In genomic region chr6:4687656-4687988, GRCh38 we compare ENCODE assay signal across 26 cellular contexts.
DNase-seq lines count a peak whose midpoint lies in the region; ATAC-seq, FAIRE-seq and TF ChIP-seq lines count a peak whose summit lies in the region.
"Had no signal": no experiment of that assay in that cellular context is flagged by ENCODE, and none has a peak within 500 bp of the region (broad histone marks: within the 10 kb centered on the region; RNA-seq: fewer than 3 reads in every experiment).

No MANE protein-coding gene starts in this region.

- no peaks in the 10 kb centered on the region for H3K9me3 Mint-ChIP-seq in dendritic cell treated with granulocyte-macrophage colony-stimulating factor and Interleukin-4, amounts not matched to agents 40 ng/mL and 50 ng/mL, for 4 days

- DNase-seq in NB4 (ENCODE audit: low read depth) (no peak), osteoblast (ENCODE audit: insufficient read length, low spot score, missing footprints) (no peak), kidney (no peak), T1000 (lab: John Stamatoyannopoulos, UW) (no peak), gastrocnemius medialis (no peak)
- no peak for DNase-seq in activated CD4-positive, CD25-positive, alpha-beta regulatory T cell treated with anti-CD3 and anti-CD28 coated beads, Interleukin-2, amount 50 U/mL, for 72 hours
- DNase-seq: activated CD8-positive, alpha-beta memory T cell treated with anti-CD3 and anti-CD28 coated beads for 24 hours; activated T-cell treated with anti-CD3 and anti-CD28 coated beads, Interleukin-2, amount 50 U/mL, for 24 hours; cortex of kidney; heart left ventricle; MM.1S; naive B cell; NCI-H1436; NCI-H2107; NCI-H446 treated with DMSO at 0.1 percent for 48 hours; occipital lobe; SHP77 treated with DMSO at 0.1 percent for 48 hours; substantia nigra; T-helper 1 cell had no signal

- FAIRE-seq in kidney (lab: Jason Lieb, UNC): no peak
- FAIRE-seq: bronchial epithelial cell, endometrium, TTC549 had no signal

- no peaks in the 10 kb centered on the region for H3K79me2 ChIP-seq in osteoblast (ENCODE audit: insufficient read depth, low read length)

- H3K4me1 Mint-ChIP-seq in dendritic cell treated with granulocyte-macrophage colony-stimulating factor and Interleukin-4, amounts not matched to agents 40 ng/mL and 50 ng/mL, for 4 days (ENCODE audit: low read depth): peaks cover 16% of the 10 kb centered on the region
- H3K4me1 Mint-ChIP-seq: naive B cell had no signal

- intact Hi-C loops in dendritic cell treated with granulocyte-macrophage colony-stimulating factor and Interleukin-4, amounts not matched to agents 40 ng/mL and 50 ng/mL, for 4 days (cut with micrococcal nuclease): no loop called here
- intact Hi-C loops in kidney (cut with DNase I): no loop called here
- intact Hi-C loops in gastrocnemius medialis (cut with DNase I; ENCODE audit: low total_unique reads): no loop called here

- H3K27me3 Mint-ChIP-seq in dendritic cell treated with granulocyte-macrophage colony-stimulating factor and Interleukin-4, amounts not matched to agents 40 ng/mL and 50 ng/mL, for 4 days: peaks cover 11% of the 10 kb centered on the region

- peaks cover 0 to 25% (median 15%) of the 10 kb centered on the region in 10 experiments; a peak in 13 of 20 replicates for H3K4me1 ChIP-seq in BLaER1 treated with 17β-estradiol and CSF1 and Interleukin-3, amounts not matched to agents 10 nM and 100 nM
- peaks cover 9% of the 10 kb centered on the region for H3K4me1 ChIP-seq in osteoblast (ENCODE audit: insufficient read depth, low read length)
- H3K4me1 ChIP-seq in kidney (ENCODE audit: control insufficient read depth in 1 of 2, insufficient read depth in 1 of 2, low read depth in 1 of 2, low read length in 2 of 2): no peaks in the 10 kb centered on the region
- H3K4me1 ChIP-seq in gastrocnemius medialis: no peaks in the 10 kb centered on the region

- H3K9me3 ChIP-seq in BLaER1 treated with 17β-estradiol and CSF1 and Interleukin-3, amounts not matched to agents 10 nM and 100 nM (replicated peaks in 1 of 11): peaks cover 6 to 28% (median 15%) of the 10 kb centered on the region in 11 experiments; a peak in 20 of 22 replicates
- H3K9me3 ChIP-seq in osteoblast (ENCODE audit: low read depth, low read length) (no peaks in the 10 kb centered on the region), kidney (ENCODE audit: control insufficient read depth in 1 of 2, low read length in 2 of 2) (no peaks in the 10 kb centered on the region), gastrocnemius medialis (no peaks in the 10 kb centered on the region)
- H3K9me3 ChIP-seq: upper lobe of left lung had no signal

- no peaks in the 10 kb centered on the region for H4K20me1 ChIP-seq in BLaER1 treated with 17β-estradiol and CSF1 and Interleukin-3, amounts not matched to agents 10 nM and 100 nM
- no peaks in the 10 kb centered on the region for H4K20me1 ChIP-seq in osteoblast (ENCODE audit: insufficient read depth, low read length)

- H3K9ac ChIP-seq in BLaER1 treated with 17β-estradiol and CSF1 and Interleukin-3, amounts not matched to agents 10 nM and 100 nM: peak overlapping the region in 5 of 11 experiments; percentile 31 to 65 (median 56); a peak in 8 of 22 replicates
- H3K9ac ChIP-seq in kidney (ENCODE audit: low read length in 2 of 2): no peak overlapping the region

- peak overlapping the region; percentile 85 for H3K27ac Mint-ChIP-seq in dendritic cell treated with granulocyte-macrophage colony-stimulating factor and Interleukin-4, amounts not matched to agents 40 ng/mL and 50 ng/mL, for 4 days
- H3K27ac Mint-ChIP-seq: activated T-cell treated with anti-CD3 and anti-CD28 coated beads, Interleukin-2, amount 50 U/mL, for 24 hours had no signal

- H2AFZ ChIP-seq in osteoblast (ENCODE audit: low read length): peak overlapping the region; percentile 63

- H3K4me3 Mint-ChIP-seq in dendritic cell treated with granulocyte-macrophage colony-stimulating factor and Interleukin-4, amounts not matched to agents 40 ng/mL and 50 ng/mL, for 4 days: peak overlapping the region; percentile 69
- H3K4me3 Mint-ChIP-seq: activated T-cell treated with anti-CD3 and anti-CD28 coated beads, Interleukin-2, amount 50 U/mL, for 24 hours; naive B cell had no signal

- H3K4me3 ChIP-seq in BLaER1 treated with 17β-estradiol and CSF1 and Interleukin-3, amounts not matched to agents 10 nM and 100 nM: peak overlapping the region in 2 of 10 experiments; percentile 17 to 33; a peak in 1 of 20 replicates
- H3K4me3 ChIP-seq in NB4 (ENCODE audit: low read depth, low read length): peak overlapping the region; percentile 59
- H3K4me3 ChIP-seq in osteoblast (ENCODE audit: insufficient read depth, low read length): no peak overlapping the region
- H3K4me3 ChIP-seq in kidney (ENCODE audit: low read length in 2 of 2): no peak overlapping the region
- H3K4me3 ChIP-seq in gastrocnemius medialis: no peak overlapping the region
- H3K4me3 ChIP-seq: heart left ventricle, upper lobe of left lung had no signal

- in situ Hi-C loops in gastrocnemius medialis (cut with MboI; ENCODE audit: low sequenced_read_pairs in 4 of 4): no loop called here

- H3K27me3 ChIP-seq in BLaER1 treated with 17β-estradiol and CSF1 and Interleukin-3, amounts not matched to agents 10 nM and 100 nM: no peaks in the 10 kb centered on the region
- peaks cover 11% of the 10 kb centered on the region for H3K27me3 ChIP-seq in osteoblast (ENCODE audit: insufficient read depth, low read length)
- H3K27me3 ChIP-seq in gastrocnemius medialis: no peaks in the 10 kb centered on the region
- H3K27me3 ChIP-seq: heart left ventricle, upper lobe of left lung had no signal

- H3K4me2 ChIP-seq in BLaER1 treated with 17β-estradiol and CSF1 and Interleukin-3, amounts not matched to agents 10 nM and 100 nM: peak overlapping the region in 7 of 11 experiments; percentile 36 to 73 (median 63); a peak in 13 of 22 replicates
- peak overlapping the region; percentile 82 for H3K4me2 ChIP-seq in osteoblast (ENCODE audit: insufficient read depth, low read length)

- TF ChIP-seq CTCF in NB4 (IDR thresholded peaks at IDR 0.05; ENCODE audit: low read depth, low read length) (no peak), osteoblast (IDR thresholded peaks at IDR 0.05; ENCODE audit: extremely low read depth, low read depth, low read length) (no peak), kidney (IDR thresholded peaks at IDR 0.05; ENCODE audit: borderline replicate concordance, extremely low read depth, insufficient read depth) (no peak), gastrocnemius medialis (IDR thresholded peaks at IDR 0.05 in 4 of 5, conservative IDR thresholded peaks at IDR 0.05 in 1 of 5) (no peak)

- H3K36me3 Mint-ChIP-seq in dendritic cell treated with granulocyte-macrophage colony-stimulating factor and Interleukin-4, amounts not matched to agents 40 ng/mL and 50 ng/mL, for 4 days (ENCODE audit: low read depth): no peaks in the 10 kb centered on the region

- ATAC-seq in gastrocnemius medialis: no peak
- ATAC-seq: heart left ventricle had no signal

- TF ChIP-seq POLR2A in NB4 (IDR thresholded peaks at IDR 0.05; ENCODE audit: extremely low read depth, insufficient read length) (no peak), gastrocnemius medialis (IDR thresholded peaks at IDR 0.05) (no peak)

- no peaks in the 10 kb centered on the region for H3K36me3 ChIP-seq in BLaER1 treated with 17β-estradiol and CSF1 and Interleukin-3, amounts not matched to agents 10 nM and 100 nM
- H3K36me3 ChIP-seq in osteoblast (ENCODE audit: insufficient read depth, low read length): no peaks in the 10 kb centered on the region
- H3K36me3 ChIP-seq in kidney (ENCODE audit: control insufficient read depth in 1 of 2, insufficient read depth in 2 of 2, low read length in 2 of 2): no peaks in the 10 kb centered on the region
- H3K36me3 ChIP-seq in gastrocnemius medialis: no peaks in the 10 kb centered on the region
- H3K36me3 ChIP-seq: heart left ventricle, upper lobe of left lung had no signal

- H3K27ac ChIP-seq in BLaER1 treated with 17β-estradiol and CSF1 and Interleukin-3, amounts not matched to agents 10 nM and 100 nM: peak overlapping the region in 6 of 11 experiments; percentile 41 to 79 (median 76); a peak in 12 of 22 replicates
- H3K27ac ChIP-seq in osteoblast (ENCODE audit: low read depth, low read length): peak overlapping the region; percentile 79
- H3K27ac ChIP-seq in kidney (ENCODE audit: low read depth in 2 of 2, low read length in 2 of 2): no peak overlapping the region
- H3K27ac ChIP-seq in gastrocnemius medialis: no peak overlapping the region
- H3K27ac ChIP-seq: C4-2B had no signal

Comparison
In these comparisons a context has a peak if more than half of its experiments do, and no peak if none do; other contexts are left out.
1. H3K27ac ChIP-seq: peak in BLaER1 treated with 17β-estradiol and CSF1 and Interleukin-3, amounts not matched to agents 10 nM and 100 nM (6 of 11) and osteoblast (single experiment); none in kidney (0 of 2) and gastrocnemius medialis (0 of 4).